Comparison of ENCODE assay signal across 12 cellular contexts in genomic region chr10:112203328-112204076, GRCh38. TPM values are rescaled to one million over a fixed set of nuclear protein-coding genes. Genes with fewer than 3 reads are reported as not detected.
DNase-seq lines count a peak whose midpoint lies in the region; ATAC-seq, FAIRE-seq and TF ChIP-seq lines count a peak whose summit lies in the region.
"Had no signal": no experiment of that assay in that cellular context is flagged by ENCODE, and none has a peak within 500 bp of the region (broad histone marks: within the 10 kb centered on the region; RNA-seq: fewer than 3 reads in every experiment).

No MANE protein-coding gene starts in this region.

- WGBS in HepG2 (ENCODE audit: low lambda C conversion rate) = 75% methylated on average over 4 of the region's 4 CpGs
- WGBS in right lobe of liver (ENCODE audit: insufficient coverage, low coverage, low lambda C conversion rate, missing lambda C conversion rate) = 59% methylated on average over 3 of the region's 4 CpGs
- WGBS in prostate gland = 69% methylated on average over 4 of the region's 4 CpGs
- WGBS in ovary, 3 donors = 59 to 69% (median 62%) methylated on average over 4 of the region's 4 CpGs

- no peak overlapping the region for H3K4me2 ChIP-seq in HepG2 (ENCODE audit: low read depth, low read length)

- BruUV-seq in HepG2 (replicated peaks; lab: Mats Ljungman, UMichigan) = no TSS peak

- no peak for TF ChIP-seq RAD21 in HepG2 (CRISPR knock-in tag; IDR thresholded peaks at IDR 0.05)

- peak overlapping the region; percentile 31 for H3K27ac ChIP-seq in HepG2 (ENCODE audit: extremely low read length, insufficient read depth, low read length)
- H3K27ac ChIP-seq in right lobe of liver = no peak overlapping the region
- H3K27ac ChIP-seq in prostate gland = no peak overlapping the region
- no peak overlapping the region for H3K27ac ChIP-seq in ovary

- in situ Hi-C loops in HepG2 (cut with HindIII; ENCODE audit: extremely low pct_ligation_motif_present, low pct_unique_long_range_greater_than_20kb) = no loop called here

- POLR2A ChIA-PET in HepG2 (lab: Yijun Ruan, JAX) = interaction anchor here (0.8 kb wide), 1 partner anchor 22 kb away, joined by 3 read pairs; no protein-coding TSS in a partner anchor

- intact Hi-C loops in HepG2 (cut with micrococcal nuclease; ENCODE audit: unreplicated experiment) = no loop called here
- intact Hi-C loops in right lobe of liver (cut with DNase I) = no loop called here
- intact Hi-C loops in prostate gland (cut with DNase I) = no loop called here
- intact Hi-C loops in ovary (cut with DNase I) = no loop called here

- H3K79me2 ChIP-seq in HepG2 (ENCODE audit: insufficient read depth, low read length) = peaks cover 68% of the 10 kb centered on the region

- no peak for TF ChIP-seq CTCF in HepG2 (CRISPR knock-in tag; IDR thresholded peaks at IDR 0.05)
- no peak for TF ChIP-seq CTCF in right lobe of liver (IDR thresholded peaks at IDR 0.05)
- no peak for TF ChIP-seq CTCF in prostate gland (IDR thresholded peaks at IDR 0.05)
- no peak for TF ChIP-seq CTCF in ovary (IDR thresholded peaks at IDR 0.05)

- H3K9me3 ChIP-seq in HepG2 (ENCODE audit: low read length) (no peaks in the 10 kb centered on the region), right lobe of liver (no peaks in the 10 kb centered on the region), prostate gland (no peaks in the 10 kb centered on the region), ovary (no peaks in the 10 kb centered on the region)

- H3K36me3 ChIP-seq in HepG2 (replicated peaks in 1 of 2; ENCODE audit: control insufficient read depth in 1 of 2, insufficient read depth in 2 of 2, low read length in 2 of 2) (peaks cover 7 to 30% of the 10 kb centered on the region in 2 experiments), right lobe of liver (peaks cover 0 to 11% (median 0%) of the 10 kb centered on the region in 4 donors), prostate gland (no peaks in the 10 kb centered on the region), ovary (no peaks in the 10 kb centered on the region)

- H3K4me1 ChIP-seq in HepG2 (ENCODE audit: insufficient read depth, low read length) = peaks cover 40% of the 10 kb centered on the region
- peaks cover 0 to 21% (median 0%) of the 10 kb centered on the region in 4 donors for H3K4me1 ChIP-seq in right lobe of liver
- no peaks in the 10 kb centered on the region for H3K4me1 ChIP-seq in prostate gland (replicated peaks)
- no peaks in the 10 kb centered on the region for H3K4me1 ChIP-seq in ovary (ENCODE audit: insufficient read depth)

- H2AFZ ChIP-seq in HepG2 (ENCODE audit: low read length) = no peak overlapping the region

- H4K20me1 ChIP-seq in HepG2 (ENCODE audit: insufficient read depth, low read length) = peaks cover 3% of the 10 kb centered on the region; the same call in 1 of the 2 replicates

- TF ChIP-seq EP300 in HepG2 (IDR thresholded peaks at IDR 0.05; ENCODE audit: low read depth in 2 of 2, low read length in 2 of 2) (no peak), HepG2 (CRISPR knock-in tag; IDR thresholded peaks at IDR 0.05; ENCODE audit: borderline replicate concordance) (no peak), ovary (IDR thresholded peaks at IDR 0.05) (no peak)

- CTCF ChIA-PET in HepG2 (lab: Yijun Ruan, JAX; ENCODE audit: low intra/inter-chr PET ratio, low total read pairs) = no interaction called here

- FAIRE-seq in HepG2 (lab: Jason Lieb, UNC) = no peak
- FAIRE-seq: keratinocyte had no signal

- H3K27me3 ChIP-seq in HepG2 (ENCODE audit: control insufficient read depth in 1 of 2, insufficient read depth in 2 of 2, low read length in 2 of 2) (no peaks in the 10 kb centered on the region), right lobe of liver (no peaks in the 10 kb centered on the region), prostate gland (replicated peaks; ENCODE audit: insufficient read depth) (no peaks in the 10 kb centered on the region), ovary (no peaks in the 10 kb centered on the region)

- ATAC-seq in HepG2 = peak; percentile 14
- no peak for ATAC-seq in right lobe of liver
- peak; percentile 76 for ATAC-seq in HG02798 (IDR thresholded peaks at IDR 0.05; ENCODE audit: poor library complexity, unreplicated experiment)
- peak; percentile 67 for ATAC-seq in HG03571 (IDR thresholded peaks at IDR 0.05; ENCODE audit: unreplicated experiment)

- no peak for DNase-seq in HepG2 (ENCODE audit: low spot score)
- DNase-seq in right lobe of liver = no peak
- no peak for DNase-seq in cerebellum (ENCODE audit: low spot score)
- DNase-seq in foreskin melanocyte = no peak
- DNase-seq in prostate gland (ENCODE audit: low spot score) = no peak
- no peak for DNase-seq in ovary
- DNase-seq: activated naive CD4-positive, alpha-beta T cell treated with anti-CD3 and anti-CD28 coated beads for 36 hours; KG1; T1000 had no signal

- no peak overlapping the region for H3K9ac ChIP-seq in HepG2 (ENCODE audit: insufficient read depth, low read depth, low read length)

- H3K4me3 ChIP-seq in HepG2 (replicated peaks in 1 of 3; ENCODE audit: insufficient read depth in 1 of 3, low read depth in 2 of 3, low read length in 3 of 3) = no peak overlapping the region
- H3K4me3 ChIP-seq in right lobe of liver = no peak overlapping the region
- no peak overlapping the region for H3K4me3 ChIP-seq in prostate gland
- no peak overlapping the region for H3K4me3 ChIP-seq in ovary

- TF ChIP-seq POLR2A in HepG2 (IDR thresholded peaks at IDR 0.05; ENCODE audit: insufficient read depth in 1 of 2, low read depth in 2 of 2, low read length in 2 of 2) = peak in 1 of 2 experiments; percentile 40; a peak in 1 of 4 replicates
- no peak for TF ChIP-seq POLR2A in right lobe of liver (IDR thresholded peaks at IDR 0.05)
- no peak for TF ChIP-seq POLR2A in prostate gland (IDR thresholded peaks at IDR 0.05)
- no peak for TF ChIP-seq POLR2A in ovary (IDR thresholded peaks at IDR 0.05)

TF ChIP-seq in HepG2, 621 proteins besides CTCF, POLR2A, EP300 and RAD21:
- TF ChIP-seq ZNF550 (CRISPR knock-in tag; IDR thresholded peaks at IDR 0.05; ENCODE audit: borderline replicate concordance) = no peak
- 0 out of 2 replicates have a peak, but pooled peaks have one; percentile 31 for TF ChIP-seq RBFOX2 (IDR thresholded peaks at IDR 0.05; ENCODE audit: low read depth, low read length)
- 0 out of 2 replicates have a peak, but pooled peaks have one; percentile 26 for TF ChIP-seq ZC3H4 (CRISPR knock-in tag; IDR thresholded peaks at IDR 0.05; ENCODE audit: borderline replicate concordance)
- no peak for TF ChIP-seq CC2D1A (CRISPR knock-in tag; IDR thresholded peaks at IDR 0.05)
- TF ChIP-seq FOXJ3 (CRISPR knock-in tag; IDR thresholded peaks at IDR 0.05; ENCODE audit: borderline replicate concordance) = no peak
- peak; percentile 81; the same call in 1 of the 2 replicates for TF ChIP-seq PAF1 (CRISPR knock-in tag; IDR thresholded peaks at IDR 0.05)
- no peak for TF ChIP-seq ZNF138 (CRISPR knock-in tag; IDR thresholded peaks at IDR 0.05; ENCODE audit: low read depth)
- TF ChIP-seq CHD4 (IDR thresholded peaks at IDR 0.05; ENCODE audit: borderline replicate concordance, low read length) = no peak
- TF ChIP-seq ZNF382 (CRISPR knock-in tag; IDR thresholded peaks at IDR 0.05; ENCODE audit: borderline replicate concordance) = no peak
- no peak for TF ChIP-seq ZFP36L2 (CRISPR knock-in tag; IDR thresholded peaks at IDR 0.05)
- no peak for TF ChIP-seq RBM39 (IDR thresholded peaks at IDR 0.05; ENCODE audit: low read depth, low read length, poor library complexity, severe bottlenecking)
TF ChIP-seq in HepG2: peak in this region for 3.

RNA-seq across cellular contexts. Expression of gene GPAM, which starts 19.9 kb away (rescaled TPM):
- total RNA-seq in HepG2 (2016; rRNA removed; fragmentation: Illumina TruSeq; extraction: Trizol) (130 and 140 TPM in 2 replicates), right lobe of liver (100 to 1,000 TPM in 2 of 6 experiments, 10 to 100 TPM in 4; 78.8 to 340 (median 90.3) TPM), cerebellum (37.7 TPM), prostate gland (10 to 100 TPM in 1 of 2 donors, 1 to 10 TPM in 1; 4.2 to 14.9 TPM), ovary (10 to 100 TPM in 3 of 7 donors, 1 to 10 TPM in 4; 4.5 to 15.8 (median 8.7) TPM)
- 19.1 and 21.3 TPM in 2 replicates for total RNA-seq in HepG2 (2016; cell fraction: cytosol; rRNA removed; fragmentation: Illumina TruSeq; extraction: Trizol; ENCODE audit: low read depth)
- 132 and 135 TPM in 2 replicates for total RNA-seq in HepG2 (2016; cell fraction: insoluble cytoplasmic fraction; rRNA removed; fragmentation: Illumina TruSeq; extraction: Trizol)
- total RNA-seq in HepG2 (2016; cell fraction: membrane; rRNA removed; fragmentation: Illumina TruSeq; extraction: Trizol) = 47.4 and 55.1 TPM in 2 replicates
- total RNA-seq in HepG2 (2016; cell fraction: nucleus; rRNA removed; fragmentation: Illumina TruSeq; extraction: Trizol) = 251 and 257 TPM in 2 replicates
- polyA plus RNA-seq in HepG2 (2011; rRNA removed) (36.8 and 43.0 TPM in 2 replicates), ovary (10 to 100 TPM in 1 of 2 donors, 1 to 10 TPM in 1; 3.3 to 22.1 TPM)
- polyA plus RNA-seq in HepG2 (2011; cell fraction: cytosol; rRNA removed) = 14.4 and 28.4 TPM in 2 replicates
- 39.1 and 57.9 TPM in 2 replicates for polyA plus RNA-seq in HepG2 (2011; cell fraction: nucleus; rRNA removed)
- polyA plus RNA-seq in HepG2 (2012) = 53.4 and 86.4 TPM in 2 replicates
- 5.1 and 5.7 TPM in 2 replicates for polyA plus RNA-seq in HepG2 (2016; cell fraction: cytosol; fragmentation: Illumina TruSeq; extraction: Trizol; ENCODE audit: low read depth)
- polyA plus RNA-seq in HepG2 (2016; cell fraction: insoluble cytoplasmic fraction; fragmentation: Illumina TruSeq; extraction: Trizol; ENCODE audit: low read depth) = 57.8 and 65.3 TPM in 2 replicates
- 14.2 and 17.2 TPM in 2 replicates for polyA plus RNA-seq in HepG2 (2016; cell fraction: membrane; fragmentation: Illumina TruSeq; extraction: Trizol; ENCODE audit: low read depth)
- polyA plus RNA-seq in HepG2 (2016; cell fraction: nucleus; fragmentation: Illumina TruSeq; extraction: Trizol; ENCODE audit: insufficient read depth, low read depth) = 165 and 177 TPM in 2 replicates
- 18.6 and 65.9 TPM in 2 replicates for polyA minus RNA-seq in HepG2 (2011; rRNA and poly(A)+ RNA removed; ENCODE audit: low replicate concordance)
- 23.7 and 35.7 TPM in 2 replicates for polyA minus RNA-seq in HepG2 (2011; cell fraction: cytosol; rRNA and poly(A)+ RNA removed)
- 174 and 229 TPM in 2 replicates for polyA minus RNA-seq in HepG2 (2011; cell fraction: nucleus; rRNA and poly(A)+ RNA removed)

Comparison
In these comparisons a context has a peak if more than half of its experiments do, and no peak if none do; other contexts are left out.
1. ATAC-seq: peak in HepG2 (single experiment), HG02798 (single experiment) and HG03571 (single experiment); none in right lobe of liver (0 of 4).